Comparison of ENCODE assay signal across 8 cellular contexts in the genomic region with DNA sequence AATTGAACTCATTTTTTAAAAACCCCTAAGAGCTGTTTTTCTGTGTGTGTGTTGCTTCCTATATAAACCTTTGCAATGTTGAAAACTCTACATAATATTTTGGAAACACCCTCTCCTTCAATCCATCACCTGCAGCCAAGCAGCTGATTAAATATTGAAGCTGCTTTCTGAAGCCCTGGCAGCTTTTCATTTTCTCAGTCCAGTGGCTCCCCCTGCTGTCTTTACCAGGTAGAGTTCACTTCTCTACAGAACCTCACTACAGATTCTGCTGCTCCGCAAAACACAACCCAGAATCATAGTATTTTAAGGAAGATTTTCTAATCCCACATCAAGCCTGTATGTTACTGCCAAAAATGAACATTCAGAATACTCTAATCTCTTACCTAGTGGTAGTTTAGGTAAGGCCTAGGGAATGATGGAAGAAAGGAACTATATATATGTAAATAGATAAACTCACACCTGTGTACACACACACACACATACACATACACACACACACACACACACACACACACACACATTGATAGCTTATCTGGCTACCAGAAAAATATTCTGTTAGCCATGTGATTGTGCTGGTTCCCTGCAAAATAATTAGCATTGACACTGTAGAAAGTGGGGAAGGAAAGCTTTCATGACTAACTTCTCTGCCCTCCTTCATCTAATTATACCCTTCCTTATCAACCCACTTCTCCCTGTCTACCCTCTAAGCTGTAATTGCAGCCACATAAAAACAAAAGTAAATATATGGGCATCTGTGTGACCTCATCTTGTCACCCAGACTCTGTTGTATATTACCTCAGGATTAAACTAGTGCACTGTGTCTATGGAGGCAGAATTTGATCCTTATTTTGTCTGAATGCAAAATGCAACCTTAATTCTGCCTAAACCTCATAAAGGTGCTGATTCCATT.
A peak's percentile ranks its signal among the peaks of the same experiment; 100 is the strongest.
DNase-seq lines count a peak whose midpoint lies in the region; ATAC-seq and TF ChIP-seq lines count a peak whose summit lies in the region.

No MANE protein-coding gene starts in this region.

- peak; percentile 63 for DNase-seq in EH (ENCODE audit: low read depth)
- peak; percentile 55 for DNase-seq in HFFc6
- DNase-seq in NCI-H2171 (lab: John Stamatoyannopoulos, UW): peak; percentile 22
- DNase-seq in amygdala (lab: John Stamatoyannopoulos, UW): peak in 32 of 56 donors; percentile 2 to 79 (median 20)
- DNase-seq in hepatic stellate cell (ENCODE audit: low spot score): peak; percentile 48
- peak; percentile 34 for DNase-seq in stimulated activated CD8-positive, alpha-beta memory T cell treated with anti-CD3 and anti-CD28 coated beads, Interleukin-4, amount 100 ng/mL, for 48 hours

- no peak overlapping the region for H3K4me3 Mint-ChIP-seq in HFFc6

- H3K27me3 Mint-ChIP-seq in HFFc6 (ENCODE audit: insufficient read depth): no peaks in the 10 kb centered on the region; the same call in 1 of the 2 replicates

- H3K36me3 Mint-ChIP-seq in HFFc6 (ENCODE audit: low read depth): peaks cover 13% of the 10 kb centered on the region

- no peak for ATAC-seq in HG03571 (IDR thresholded peaks at IDR 0.05; ENCODE audit: unreplicated experiment)
- ATAC-seq in activated CD4-positive, CD25-positive, alpha-beta regulatory T cell treated with anti-CD3 and anti-CD28 coated beads, Interleukin-2, amount 50 U/mL, for 24 hours: no peak

- H3K9me3 Mint-ChIP-seq in HFFc6: no peaks in the 10 kb centered on the region

- peak; percentile 86 for TF ChIP-seq CTCF in HFFc6 (IDR thresholded peaks at IDR 0.05)

- H3K27ac Mint-ChIP-seq in HFFc6: no peak overlapping the region

- peaks cover 13% of the 10 kb centered on the region for H3K4me1 Mint-ChIP-seq in HFFc6 (ENCODE audit: low read depth)
